12 cellular contexts compared by ENCODE assay signal in the genomic region with DNA sequence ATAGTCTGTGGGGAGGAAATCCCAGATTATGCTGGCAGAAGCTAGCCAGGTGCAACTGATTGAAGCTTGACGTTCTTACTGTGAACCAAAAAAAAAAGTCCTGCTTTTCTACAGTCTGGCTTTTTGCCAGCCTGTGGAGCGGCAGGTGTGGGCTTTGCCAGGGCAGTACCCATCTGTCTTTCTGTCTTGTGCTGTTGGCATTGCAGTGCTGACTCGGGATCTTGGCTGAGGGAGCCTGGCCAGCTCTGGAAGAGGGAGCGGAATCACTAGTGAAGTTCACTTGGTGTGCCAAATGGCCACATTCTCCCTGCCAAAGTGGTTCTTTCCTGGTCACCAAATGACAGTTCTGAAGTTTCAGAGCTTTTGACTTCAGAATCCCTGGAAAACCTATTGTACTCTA. TPM values are rescaled to one million over a fixed set of nuclear protein-coding genes. Genes with fewer than 3 reads are reported as not detected.
DNase-seq lines count a peak whose midpoint lies in the region; ATAC-seq and TF ChIP-seq lines count a peak whose summit lies in the region.
"Had no signal": no experiment of that assay in that cellular context is flagged by ENCODE, and none has a peak within 500 bp of the region (broad histone marks: within the 10 kb centered on the region; RNA-seq: fewer than 3 reads in every experiment).

No MANE protein-coding gene starts in this region.

- TF ChIP-seq POLR2A in erythroblast (IDR thresholded peaks at IDR 0.05; ENCODE audit: low read length), result no peak

- peak overlapping the region; percentile 91 for H3K27ac Mint-ChIP-seq in activated T-cell treated with anti-CD3 and anti-CD28 coated beads, Interleukin-2, amount 50 U/mL, for 72 hours
- peak overlapping the region; percentile 57 for H3K27ac Mint-ChIP-seq in stimulated activated effector memory CD8-positive, alpha-beta T cell treated with anti-CD3 and anti-CD28 coated beads, Interleukin-12 subunit alpha, Interleukin-12 subunit beta, amount 100 ng/mL, for 72 hours

- H3K27me3 Mint-ChIP-seq in activated T-cell treated with anti-CD3 and anti-CD28 coated beads, Interleukin-2, amount 50 U/mL, for 72 hours (ENCODE audit: low read depth), result no peaks in the 10 kb centered on the region
- H3K27me3 Mint-ChIP-seq: activated CD4-positive, alpha-beta T cell treated with anti-CD3 and anti-CD28 coated beads, Interleukin-2, amount 10 ng/mL, durations not matched to agents 24 days and 14 days had no signal

- no peaks in the 10 kb centered on the region for H3K9me3 Mint-ChIP-seq in activated T-cell treated with anti-CD3 and anti-CD28 coated beads, Interleukin-2, amount 50 U/mL, for 72 hours
- H3K9me3 Mint-ChIP-seq in stimulated activated effector memory CD8-positive, alpha-beta T cell treated with anti-CD3 and anti-CD28 coated beads, Interleukin-12 subunit alpha, Interleukin-12 subunit beta, amount 100 ng/mL, for 72 hours, result no peaks in the 10 kb centered on the region
- H3K9me3 Mint-ChIP-seq: activated CD4-positive, alpha-beta T cell treated with anti-CD3 and anti-CD28 coated beads, Interleukin-2, amount 10 ng/mL, durations not matched to agents 24 days and 14 days had no signal

- peak overlapping the region; percentile 43 to 72 for H3K4me3 Mint-ChIP-seq in activated T-cell treated with anti-CD3 and anti-CD28 coated beads, Interleukin-2, amount 50 U/mL, for 72 hours
- peak overlapping the region; percentile 23 for H3K4me3 Mint-ChIP-seq in stimulated activated effector memory CD8-positive, alpha-beta T cell treated with anti-CD3 and anti-CD28 coated beads, Interleukin-12 subunit alpha, Interleukin-12 subunit beta, amount 100 ng/mL, for 72 hours
- H3K4me3 Mint-ChIP-seq: activated CD4-positive, alpha-beta T cell treated with anti-CD3 and anti-CD28 coated beads, Interleukin-2, amount 10 ng/mL, durations not matched to agents 24 days and 14 days had no signal

- peaks cover 85% of the 10 kb centered on the region for H3K4me1 Mint-ChIP-seq in activated T-cell treated with anti-CD3 and anti-CD28 coated beads, Interleukin-2, amount 50 U/mL, for 72 hours (ENCODE audit: low read depth)
- peaks cover 56% of the 10 kb centered on the region for H3K4me1 Mint-ChIP-seq in stimulated activated effector memory CD8-positive, alpha-beta T cell treated with anti-CD3 and anti-CD28 coated beads, Interleukin-12 subunit alpha, Interleukin-12 subunit beta, amount 100 ng/mL, for 72 hours

- H3K36me3 Mint-ChIP-seq in activated T-cell treated with anti-CD3 and anti-CD28 coated beads, Interleukin-2, amount 50 U/mL, for 72 hours (ENCODE audit: insufficient read depth in 2 of 2), result peaks cover 8 to 18% of the 10 kb centered on the region in 2 donors
- H3K36me3 Mint-ChIP-seq in stimulated activated effector memory CD8-positive, alpha-beta T cell treated with anti-CD3 and anti-CD28 coated beads, Interleukin-12 subunit alpha, Interleukin-12 subunit beta, amount 100 ng/mL, for 72 hours, result peaks cover 56% of the 10 kb centered on the region

- DNase-seq in activated T-cell treated with anti-CD3 and anti-CD28 coated beads, Interleukin-2, amount 50 U/mL, for 72 hours, result no peak
- DNase-seq in activated T-cell treated with anti-CD3 and anti-CD28 coated beads for 4 hours (no peak), NCI-H2171 treated with DMSO at 0.1 percent for 48 hours (lab: John Stamatoyannopoulos, UW) (peak; percentile 97), cerebellar cortex (ENCODE audit: low spot score) (peak; percentile 98), AG08395 (ENCODE audit: low spot score) (no peak), erythroblast (lab: John Stamatoyannopoulos, UW) (no peak)
- no peak for DNase-seq in stimulated activated effector memory CD8-positive, alpha-beta T cell treated with anti-CD3 and anti-CD28 coated beads, Interleukin-12 subunit alpha, Interleukin-12 subunit beta, amount 100 ng/mL, for 72 hours (ENCODE audit: low spot score in 2 of 2)
- DNase-seq: activated CD4-positive, alpha-beta T cell treated with anti-CD3 and anti-CD28 coated beads, Interleukin-2, amount 10 ng/mL, durations not matched to agents 24 days and 14 days; IMR-90; stimulated activated naive CD4-positive, alpha-beta T cell treated with Interleukin-2 at 50 U/mL for 16 hours had no signal

- no peak for ATAC-seq in activated T-cell treated with anti-CD3 and anti-CD28 coated beads, Interleukin-2, amount 50 U/mL, for 72 hours (replicated peaks in 1 of 2)
- ATAC-seq in stimulated activated effector memory CD8-positive, alpha-beta T cell treated with anti-CD3 and anti-CD28 coated beads, Interleukin-12 subunit alpha, Interleukin-12 subunit beta, amount 100 ng/mL, for 72 hours, result no peak
- ATAC-seq in HG02981 (IDR thresholded peaks at IDR 0.05; ENCODE audit: unreplicated experiment), result no peak
- ATAC-seq: Panc1 had no signal

RNA-seq across cellular contexts. Expression of a gene that starts 5.0 kb away (rescaled TPM):
- 10 to 100 TPM; 30.3 to 37.9 TPM for total RNA-seq in activated T-cell treated with anti-CD3 and anti-CD28 coated beads, Interleukin-2, amount 50 U/mL, for 72 hours

Comparison
In these comparisons a context has a peak if more than half of its experiments do, and no peak if none do; other contexts are left out.
1. DNase-seq: peak in NCI-H2171 treated with DMSO at 0.1 percent for 48 hours (single experiment) and cerebellar cortex (single experiment); none in activated T-cell treated with anti-CD3 and anti-CD28 coated beads, Interleukin-2, amount 50 U/mL, for 72 hours (0 of 2), activated T-cell treated with anti-CD3 and anti-CD28 coated beads for 4 hours (single experiment), stimulated activated effector memory CD8-positive, alpha-beta T cell treated with anti-CD3 and anti-CD28 coated beads, Interleukin-12 subunit alpha, Interleukin-12 subunit beta, amount 100 ng/mL, for 72 hours (0 of 2), AG08395 (single experiment) and erythroblast (0 of 2).